ENCODE assay signal across 35 cellular contexts in genomic region chr3:67941433-67942030, GRCh38.
"Had no signal": no experiment of that assay in that cellular context is flagged by ENCODE, and none has a peak within 500 bp of the region (broad histone marks: within the 10 kb centered on the region; RNA-seq: fewer than 3 reads in every experiment).

No MANE protein-coding gene starts in this region.

- H3K4me3 Mint-ChIP-seq: activated CD4-positive, alpha-beta memory T cell treated with anti-CD3 and anti-CD28 coated beads for 36 hours; activated CD4-positive, alpha-beta T cell treated with anti-CD3 and anti-CD28 coated beads, Interleukin-2, amount 10 ng/mL, durations not matched to agents 24 days and 14 days; activated T-helper 1 cell treated with anti-CD3 and anti-CD28 coated beads, Interleukin-12 subunit alpha, Interleukin-12 subunit beta, Interleukin-2, Interleukin-4 antibody, amounts not matched to agents 30 ng/mL and 10 ng/mL and 1 ng/mL, durations not matched to agents 14 hours and 24 hours and 36 hours; brain; effector memory CD8-positive, alpha-beta T cell; immature natural killer cell; nephron progenitor cell; stimulated activated effector memory CD8-positive, alpha-beta T cell treated with anti-CD3 and anti-CD28 coated beads, Interleukin-12 subunit alpha, Interleukin-12 subunit beta, amount 100 ng/mL, for 72 hours; T-helper 17 cell had no signal

- H3K27ac Mint-ChIP-seq: activated CD4-positive, alpha-beta memory T cell treated with anti-CD3 and anti-CD28 coated beads for 36 hours; activated CD4-positive, alpha-beta T cell treated with anti-CD3 and anti-CD28 coated beads, Interleukin-2, amount 10 ng/mL, durations not matched to agents 24 days and 14 days; activated naive CD4-positive, alpha-beta T cell treated with anti-CD3 and anti-CD28 coated beads, Interleukin-2, amount 50 U/mL, for 72 hours; activated T-helper 1 cell treated with anti-CD3 and anti-CD28 coated beads, Interleukin-12 subunit alpha, Interleukin-12 subunit beta, Interleukin-2, Interleukin-4 antibody, amounts not matched to agents 30 ng/mL and 10 ng/mL and 1 ng/mL, durations not matched to agents 14 hours and 24 hours and 36 hours; effector memory CD8-positive, alpha-beta T cell; immature natural killer cell; nephron progenitor cell; progenitor cell of endocrine pancreas; stimulated activated effector memory CD8-positive, alpha-beta T cell treated with anti-CD3 and anti-CD28 coated beads, Interleukin-12 subunit alpha, Interleukin-12 subunit beta, amount 100 ng/mL, for 72 hours; T-helper 17 cell had no signal

- H3K36me3 ChIP-seq: ascending aorta, cardiac muscle cell, colonic mucosa, neutrophil, ovary, right lobe of liver, stomach, suprapubic skin, tibial nerve had no signal

- H3K4me1 Mint-ChIP-seq: activated CD4-positive, alpha-beta T cell treated with anti-CD3 and anti-CD28 coated beads, Interleukin-2, amount 10 ng/mL, durations not matched to agents 24 days and 14 days; immature natural killer cell; stimulated activated effector memory CD8-positive, alpha-beta T cell treated with anti-CD3 and anti-CD28 coated beads, Interleukin-12 subunit alpha, Interleukin-12 subunit beta, amount 100 ng/mL, for 72 hours had no signal

- H3K36me3 Mint-ChIP-seq: activated CD4-positive, alpha-beta memory T cell treated with anti-CD3 and anti-CD28 coated beads for 36 hours; brain; immature natural killer cell; stimulated activated effector memory CD8-positive, alpha-beta T cell treated with anti-CD3 and anti-CD28 coated beads, Interleukin-12 subunit alpha, Interleukin-12 subunit beta, amount 100 ng/mL, for 72 hours had no signal

- H3K27me3 ChIP-seq: ascending aorta, cardiac muscle cell, colonic mucosa, neutrophil, ovary, right lobe of liver, stomach, suprapubic skin, tibial nerve had no signal

- H3K27ac ChIP-seq: cardiac muscle cell, colonic mucosa, neutrophil, ovary, skin epidermis, stomach, suprapubic skin, tibial nerve had no signal

- H3K27me3 Mint-ChIP-seq: activated CD4-positive, alpha-beta memory T cell treated with anti-CD3 and anti-CD28 coated beads for 36 hours; activated CD4-positive, alpha-beta T cell treated with anti-CD3 and anti-CD28 coated beads, Interleukin-2, amount 10 ng/mL, durations not matched to agents 24 days and 14 days; brain; effector memory CD8-positive, alpha-beta T cell; progenitor cell of endocrine pancreas; T-helper 17 cell had no signal

- DNase-seq: activated CD4-positive, alpha-beta memory T cell treated with anti-CD3 and anti-CD28 coated beads for 36 hours; activated CD4-positive, alpha-beta T cell treated with anti-CD3 and anti-CD28 coated beads, Interleukin-2, amount 10 ng/mL, durations not matched to agents 24 days and 14 days; activated CD4-positive, CD25-positive, alpha-beta regulatory T cell treated with anti-CD3 and anti-CD28 coated beads, Interleukin-2, amount 50 U/mL, for 72 hours; activated CD8-positive, alpha-beta memory T cell treated with anti-CD3 and anti-CD28 coated beads, Interleukin-2, amount 50 U/mL, for 4 hours; activated effector memory CD4-positive, alpha-beta T cell treated with anti-CD3 and anti-CD28 coated beads, Interleukin-2, amount 50 U/mL, for 16 hours; activated T-cell treated with anti-CD3 and anti-CD28 coated beads, Interleukin-2, amount 50 U/mL, for 1 hour; cerebellar nuclear complex; colonic mucosa; effector memory CD8-positive, alpha-beta T cell; erythroblast; head of caudate nucleus; hypothalamus; immature natural killer cell; kidney glomerular epithelial cell; mesendoderm; nephron progenitor cell; ovary; right lobe of liver; stimulated activated CD4-positive, alpha-beta T cell treated with anti-CD3 and anti-CD28 coated beads, Interleukin-4, amount 100 ng/mL, for 24 hours; stomach; SW 1271; T-helper 17 cell; T1000 had no signal

- H3K9me3 Mint-ChIP-seq: effector memory CD8-positive, alpha-beta T cell had no signal

- H3K4me1 ChIP-seq: ascending aorta, colonic mucosa, stomach, suprapubic skin had no signal

- H3K9me3 ChIP-seq: ascending aorta, colonic mucosa, neutrophil, ovary, right lobe of liver, suprapubic skin, tibial nerve had no signal

- ATAC-seq: activated naive CD4-positive, alpha-beta T cell treated with anti-CD3 and anti-CD28 coated beads, Interleukin-2, amount 50 U/mL, for 72 hours; effector memory CD8-positive, alpha-beta T cell; stimulated activated effector memory CD8-positive, alpha-beta T cell treated with anti-CD3 and anti-CD28 coated beads, Interleukin-12 subunit alpha, Interleukin-12 subunit beta, amount 100 ng/mL, for 72 hours; T-helper 17 cell had no signal

- H3K4me3 ChIP-seq: cardiac muscle cell, colonic mucosa, lung, ovary, skin epidermis, stomach, suprapubic skin, tibial nerve had no signal
